In the genomic region with DNA sequence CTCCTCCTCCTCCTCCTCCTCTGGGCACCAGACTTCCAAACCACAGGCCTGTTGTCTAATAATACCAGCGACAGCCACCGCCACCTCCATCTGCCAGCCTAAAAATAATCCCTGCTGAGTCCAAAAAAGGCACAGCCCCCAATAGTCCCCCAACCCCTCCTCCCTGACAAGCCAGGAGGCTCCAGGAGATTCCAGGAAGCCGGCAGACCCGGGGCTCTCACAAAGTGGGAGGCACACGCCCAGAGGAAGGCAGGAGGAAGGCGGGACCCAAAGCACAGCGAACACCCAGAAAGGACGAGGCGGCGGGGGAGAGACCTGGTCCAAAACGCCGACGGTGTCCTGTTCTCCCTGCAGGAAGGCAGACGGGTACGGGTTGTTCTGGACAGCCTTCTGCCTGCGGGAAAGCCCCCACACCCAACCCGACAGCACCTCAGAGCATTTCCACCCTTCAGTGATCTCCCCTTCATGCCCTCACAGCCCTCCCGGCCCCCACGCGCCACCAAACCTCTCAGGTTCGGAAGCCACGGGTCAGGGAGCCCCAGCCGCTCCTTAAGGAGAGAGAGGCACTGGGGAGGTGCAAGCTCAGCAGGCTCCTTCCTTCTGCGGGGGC, we compare ENCODE assay signal across 10 cellular contexts. TPM values are rescaled to one million over a fixed set of nuclear protein-coding genes. Genes with fewer than 3 reads are reported as not detected.
DNase-seq lines count a peak whose midpoint lies in the region; ATAC-seq and TF ChIP-seq lines count a peak whose summit lies in the region.
"Had no signal": no experiment of that assay in that cellular context is flagged by ENCODE, and none has a peak within 500 bp of the region (broad histone marks: within the 10 kb centered on the region; RNA-seq: fewer than 3 reads in every experiment).

No MANE protein-coding gene starts in this region.

- 21 to 29% methylated on average over 12 to 18 of the region's 24 CpGs for WGBS in thyroid gland, 2 donors

- TF ChIP-seq CTCF in thyroid gland (IDR thresholded peaks at IDR 0.05) (no peak), GM20000 (IDR thresholded peaks at IDR 0.05; ENCODE audit: extremely low read depth, missing control alignments) (no peak)

- H3K4me3 ChIP-seq in endocrine pancreas (ENCODE audit: control insufficient read depth, insufficient read depth, low read length) (no peak overlapping the region), muscle layer of colon (ENCODE audit: low read depth in 1 of 2, low read length in 2 of 2) (peak overlapping the region; percentile 24 to 40), thyroid gland (replicated peaks in 1 of 3) (peak overlapping the region in 2 of 3 donors; percentile 18 to 22)

- H3K36me3 ChIP-seq in endocrine pancreas (ENCODE audit: control insufficient read depth, insufficient read depth, low read length) (no peaks in the 10 kb centered on the region), muscle layer of colon (ENCODE audit: insufficient read depth, low read length) (peaks cover 3% of the 10 kb centered on the region), thyroid gland (no peaks in the 10 kb centered on the region)

- H3K27me3 ChIP-seq in endocrine pancreas (ENCODE audit: control insufficient read depth, insufficient read depth, low read length) (no peaks in the 10 kb centered on the region), muscle layer of colon (ENCODE audit: control insufficient read depth in 1 of 2, insufficient read depth in 2 of 2, low read length in 2 of 2) (peaks cover 0 to 4% of the 10 kb centered on the region in 2 donors), thyroid gland (no peaks in the 10 kb centered on the region)

- no peaks in the 10 kb centered on the region for H3K4me1 ChIP-seq in endocrine pancreas (ENCODE audit: control insufficient read depth, insufficient read depth, low read length)
- peaks cover 88% of the 10 kb centered on the region for H3K4me1 ChIP-seq in muscle layer of colon (ENCODE audit: insufficient read depth, low read length)
- H3K4me1 ChIP-seq in thyroid gland: peaks cover 4 to 63% of the 10 kb centered on the region in 2 donors

- DNase-seq in NCI-H524 (lab: John Stamatoyannopoulos, UW) (peak; percentile 95), thyroid gland (peak; percentile 63 to 72), GOT3 (lab: John Stamatoyannopoulos, UW) (no peak), GM20000 (ENCODE audit: low spot score) (no peak)
- DNase-seq: DND-41 had no signal

- intact Hi-C loops in thyroid gland (cut with DNase I): no loop called here

- ATAC-seq in esophagus mucosa (no peak), HG03565 (IDR thresholded peaks at IDR 0.05; ENCODE audit: unreplicated experiment) (no peak)

- H3K9ac ChIP-seq in endocrine pancreas (ENCODE audit: control insufficient read depth, insufficient read depth, low read length): peak overlapping the region; percentile 44
- peak overlapping the region; percentile 50 for H3K9ac ChIP-seq in muscle layer of colon (ENCODE audit: low read length)

- TF ChIP-seq POLR2A in thyroid gland (IDR thresholded peaks at IDR 0.05): peak in 1 of 2 donors; percentile 15

- no peaks in the 10 kb centered on the region for H3K9me3 ChIP-seq in endocrine pancreas (ENCODE audit: control insufficient read depth, low read length)
- H3K9me3 ChIP-seq in muscle layer of colon (ENCODE audit: low read length): no peaks in the 10 kb centered on the region
- no peaks in the 10 kb centered on the region for H3K9me3 ChIP-seq in thyroid gland

- H3K27ac ChIP-seq in muscle layer of colon (ENCODE audit: low read depth, low read length): peak overlapping the region; percentile 92
- peak overlapping the region; percentile 76 to 88 (median 83) for H3K27ac ChIP-seq in thyroid gland

RNA-seq across cellular contexts. Expression of a gene that starts 5.8 kb away (rescaled TPM):
- total RNA-seq in thyroid gland (10 to 100 TPM in 3 of 4 donors, 1 to 10 TPM in 1; 9.7 to 36.5 (median 13.8) TPM), esophagus mucosa (1.5 TPM)
- total RNA-seq: dermis microvascular lymphatic vessel endothelial cell had no signal

Comparison
In these comparisons a context has a peak if more than half of its experiments do, and no peak if none do; other contexts are left out.
1. DNase-seq: peak in NCI-H524 (2 of 2) and thyroid gland (2 of 2); none in GOT3 (single experiment) and GM20000 (single experiment).